Comparison of ENCODE assay signal across 8 cellular contexts in the genomic region with DNA sequence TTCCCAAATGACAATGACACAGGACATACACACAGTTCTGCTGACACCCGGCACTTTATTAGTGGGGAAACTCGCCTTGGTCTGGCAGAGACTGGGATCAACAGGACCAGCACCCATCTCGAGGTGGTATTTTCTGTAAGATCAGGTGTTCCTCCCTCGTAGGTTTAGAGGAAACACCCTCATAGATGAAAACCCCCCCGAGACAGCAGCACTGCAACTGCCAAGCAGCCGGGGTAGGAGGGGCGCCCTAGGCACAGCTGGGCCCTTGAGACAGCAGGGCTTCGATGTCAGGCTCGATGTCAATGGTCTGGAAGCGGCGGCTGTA. TPM values are rescaled to one million over a fixed set of nuclear protein-coding genes. Genes with fewer than 3 reads are reported as not detected.
A peak's percentile ranks its signal among the peaks of the same experiment; 100 is the strongest.
DNase-seq lines count a peak whose midpoint lies in the region; ATAC-seq and TF ChIP-seq lines count a peak whose summit lies in the region.
"Not testable (repeated sequence)": the region's sequence is repeated elsewhere in the genome, so short reads cannot be mapped to it uniquely, and the experiment has no call there.

No MANE protein-coding gene starts in this region.

- H3K4me1 Mint-ChIP-seq in GM23338: peaks cover 24% of the 10 kb centered on the region
- peaks cover 20% of the 10 kb centered on the region for H3K4me1 Mint-ChIP-seq in activated T-helper 1 cell treated with anti-CD3 and anti-CD28 coated beads, Interleukin-12 subunit alpha, Interleukin-12 subunit beta, Interleukin-2, Interleukin-4 antibody, amounts not matched to agents 30 ng/mL and 10 ng/mL and 1 ng/mL, durations not matched to agents 14 hours and 24 hours and 36 hours (ENCODE audit: low read depth)
- peaks cover 14 to 42% (median 32%) of the 10 kb centered on the region in 4 donors for H3K4me1 Mint-ChIP-seq in naive thymus-derived CD8-positive, alpha-beta T cell
- H3K4me1 Mint-ChIP-seq in stimulated activated effector memory CD8-positive, alpha-beta T cell treated with anti-CD3 and anti-CD28 coated beads, Interleukin-12 subunit alpha, Interleukin-12 subunit beta, amount 100 ng/mL, for 72 hours: peaks cover 31% of the 10 kb centered on the region

- H3K9me3 Mint-ChIP-seq in GM23338; activated T-helper 1 cell treated with anti-CD3 and anti-CD28 coated beads, Interleukin-12 subunit alpha, Interleukin-12 subunit beta, Interleukin-2, Interleukin-4 antibody, amounts not matched to agents 30 ng/mL and 10 ng/mL and 1 ng/mL, durations not matched to agents 14 hours and 24 hours and 36 hours; naive thymus-derived CD8-positive, alpha-beta T cell; stimulated activated effector memory CD8-positive, alpha-beta T cell treated with anti-CD3 and anti-CD28 coated beads, Interleukin-12 subunit alpha, Interleukin-12 subunit beta, amount 100 ng/mL, for 72 hours: not testable (repeated sequence)

- H3K27me3 Mint-ChIP-seq in GM23338 (ENCODE audit: insufficient read depth, low read depth, poor library complexity): peaks cover 15% of the 10 kb centered on the region
- not testable (repeated sequence) for H3K27me3 Mint-ChIP-seq in activated T-helper 1 cell treated with anti-CD3 and anti-CD28 coated beads, Interleukin-12 subunit alpha, Interleukin-12 subunit beta, Interleukin-2, Interleukin-4 antibody, amounts not matched to agents 30 ng/mL and 10 ng/mL and 1 ng/mL, durations not matched to agents 14 hours and 24 hours and 36 hours (ENCODE audit: insufficient read depth); naive thymus-derived CD8-positive, alpha-beta T cell

- not testable (repeated sequence) for H4K20me1 ChIP-seq in GM23338 (replicated peaks; ENCODE audit: insufficient read depth); OCI-LY7 (ENCODE audit: insufficient read depth, low read length)

- H3F3A ChIP-seq in GM23338 (replicated peaks; ENCODE audit: low read depth): peaks cover 27% of the 10 kb centered on the region

- peaks cover 22% of the 10 kb centered on the region for H3K36me3 ChIP-seq in ACC112 (ENCODE audit: insufficient read depth, low read length)
- peaks cover 26% of the 10 kb centered on the region for H3K36me3 ChIP-seq in GM23338 (ENCODE audit: insufficient read depth)
- peaks cover 71% of the 10 kb centered on the region for H3K36me3 ChIP-seq in OCI-LY7 (ENCODE audit: insufficient read depth, low read length)
- peaks cover 10% of the 10 kb centered on the region for H3K36me3 ChIP-seq in colonic mucosa
- H3K36me3 ChIP-seq in right atrium auricular region: peaks cover 39% of the 10 kb centered on the region

- H2AFZ ChIP-seq in ACC112 (ENCODE audit: low read length, unreplicated experiment); GM23338; OCI-LY7 (ENCODE audit: low read length): not testable (repeated sequence)

- H3K4me1 ChIP-seq in ACC112 (ENCODE audit: control insufficient read depth, insufficient read depth, low read length, unreplicated experiment): peaks cover 35% of the 10 kb centered on the region
- H3K4me1 ChIP-seq in GM23338 (ENCODE audit: insufficient read depth): peaks cover 14% of the 10 kb centered on the region; the same call in 1 of the 2 replicates
- H3K4me1 ChIP-seq in OCI-LY7 (ENCODE audit: insufficient read depth, low read length, poor library complexity, severe bottlenecking): peaks cover 37% of the 10 kb centered on the region
- H3K4me1 ChIP-seq in colonic mucosa: peaks cover 15% of the 10 kb centered on the region
- peaks cover 0 to 23% of the 10 kb centered on the region in 2 donors for H3K4me1 ChIP-seq in right atrium auricular region

- TF ChIP-seq CTCF in GM23338 (conservative IDR thresholded peaks at IDR 0.05; ENCODE audit: low read depth in 2 of 2); colonic mucosa (IDR thresholded peaks at IDR 0.05); right atrium auricular region (IDR thresholded peaks at IDR 0.05): not testable (repeated sequence)
- TF ChIP-seq CTCF in OCI-LY7 (conservative IDR thresholded peaks at IDR 0.05; ENCODE audit: low read length): 0 out of 2 replicates have a peak, but pooled peaks have one; percentile 11

- H3K9ac ChIP-seq in colonic mucosa (ENCODE audit: low read depth in 2 of 2, low read length in 2 of 2): peak overlapping the region; percentile 89 to 93

- H3K9me3 ChIP-seq in OCI-LY7 (ENCODE audit: low read length); colonic mucosa; right atrium auricular region: not testable (repeated sequence)

- peak overlapping the region; percentile 96; the same call in 1 of the 2 replicates for H3K27ac Mint-ChIP-seq in GM23338
- H3K27ac Mint-ChIP-seq in activated T-helper 1 cell treated with anti-CD3 and anti-CD28 coated beads, Interleukin-12 subunit alpha, Interleukin-12 subunit beta, Interleukin-2, Interleukin-4 antibody, amounts not matched to agents 30 ng/mL and 10 ng/mL and 1 ng/mL, durations not matched to agents 14 hours and 24 hours and 36 hours: peak overlapping the region; percentile 86
- peak overlapping the region; percentile 90 to 99 (median 96) for H3K27ac Mint-ChIP-seq in naive thymus-derived CD8-positive, alpha-beta T cell
- H3K27ac Mint-ChIP-seq in stimulated activated effector memory CD8-positive, alpha-beta T cell treated with anti-CD3 and anti-CD28 coated beads, Interleukin-12 subunit alpha, Interleukin-12 subunit beta, amount 100 ng/mL, for 72 hours: peak overlapping the region; percentile 95

- intact Hi-C loops in OCI-LY7 (cut with micrococcal nuclease; ENCODE audit: unreplicated experiment); colonic mucosa (cut with DNase I): not testable (repeated sequence)
- intact Hi-C loops in activated T-helper 1 cell treated with anti-CD3 and anti-CD28 coated beads, Interleukin-12 subunit alpha, Interleukin-12 subunit beta, Interleukin-2, Interleukin-4 antibody, amounts not matched to agents 30 ng/mL and 10 ng/mL and 1 ng/mL, durations not matched to agents 14 hours and 24 hours and 36 hours (cut with micrococcal nuclease): loop anchor here (5.0 kb wide), 1 partner anchor 265 kb away; the partner anchor contains the start of gene QRICH1

- POLR2A ChIA-PET in OCI-LY7 (lab: Charles Lee): interaction anchor here (0.6 to 2.6 kb wide), 3 partner anchors 10 to 31 kb away, joined by 4 to 17 read pairs (median 9); partner anchors contain the start of gene USP4
- POLR2A ChIA-PET in naive thymus-derived CD8-positive, alpha-beta T cell (lab: Charles Lee): interaction anchor here (0.7 to 4.9 kb wide), 13 partner anchors 9 to 263 kb away, joined by 3 to 69 read pairs (median 4); partner anchors contain the start of genes NICN1, QRICH1, RHOA and TCTA

- H3K27me3 ChIP-seq in ACC112 (ENCODE audit: insufficient read depth, low read length); GM23338 (ENCODE audit: insufficient read depth); colonic mucosa; right atrium auricular region: not testable (repeated sequence)

- H3K9me2 ChIP-seq in GM23338 (ENCODE audit: insufficient read depth); OCI-LY7 (ENCODE audit: insufficient read depth, low read length): not testable (repeated sequence)

- peak; percentile 2; the same call in 2 of the 3 replicates for ATAC-seq in GM23338
- ATAC-seq in naive thymus-derived CD8-positive, alpha-beta T cell: peak; percentile 38 to 68
- ATAC-seq in stimulated activated effector memory CD8-positive, alpha-beta T cell treated with anti-CD3 and anti-CD28 coated beads, Interleukin-12 subunit alpha, Interleukin-12 subunit beta, amount 100 ng/mL, for 72 hours: peak; percentile 2

- not testable (repeated sequence) for BruUV-seq in OCI-LY7 (replicated peaks; lab: Mats Ljungman, UMichigan)

- not testable (repeated sequence) for DNase-seq in GM23338 (ENCODE audit: low spot score); activated T-helper 1 cell treated with anti-CD3 and anti-CD28 coated beads, Interleukin-12 subunit alpha, Interleukin-12 subunit beta, Interleukin-2, Interleukin-4 antibody, amounts not matched to agents 30 ng/mL and 10 ng/mL and 1 ng/mL, durations not matched to agents 14 hours and 24 hours and 36 hours (ENCODE audit: low spot score); colonic mucosa; right atrium auricular region (ENCODE audit: low spot score); stimulated activated effector memory CD8-positive, alpha-beta T cell treated with anti-CD3 and anti-CD28 coated beads, Interleukin-12 subunit alpha, Interleukin-12 subunit beta, amount 100 ng/mL, for 72 hours (ENCODE audit: low spot score in 2 of 2)
- DNase-seq in OCI-LY7 (ENCODE audit: low spot score): peak; percentile 55
- DNase-seq in naive thymus-derived CD8-positive, alpha-beta T cell: peak in 5 of 10 donors; percentile 10 to 68 (median 54)

- CTCF ChIA-PET in OCI-LY7 (lab: Charles Lee; ENCODE audit: unreplicated experiment): not testable (repeated sequence)

- H3K4me3 ChIP-seq in ACC112 (ENCODE audit: low read depth, low read length) (peak overlapping the region; percentile 82), GM23338 (peak overlapping the region; percentile 94), OCI-LY7 (ENCODE audit: low read depth, low read length, poor library complexity, severe bottlenecking) (peak overlapping the region; percentile 68), colonic mucosa (peak overlapping the region; percentile 60), right atrium auricular region (peak overlapping the region; percentile 74 to 91)

- H3K79me2 ChIP-seq in ACC112 (ENCODE audit: control insufficient read depth, insufficient read depth, low read length, unreplicated experiment): peaks cover 14% of the 10 kb centered on the region
- H3K79me2 ChIP-seq in GM23338 (replicated peaks; ENCODE audit: insufficient read depth): peaks cover 17% of the 10 kb centered on the region
- H3K79me2 ChIP-seq in OCI-LY7 (ENCODE audit: insufficient read depth, low read depth, low read length): not testable (repeated sequence)

- peak overlapping the region; percentile 96 for H3K4me3 Mint-ChIP-seq in GM23338
- peak overlapping the region; percentile 94 for H3K4me3 Mint-ChIP-seq in activated T-helper 1 cell treated with anti-CD3 and anti-CD28 coated beads, Interleukin-12 subunit alpha, Interleukin-12 subunit beta, Interleukin-2, Interleukin-4 antibody, amounts not matched to agents 30 ng/mL and 10 ng/mL and 1 ng/mL, durations not matched to agents 14 hours and 24 hours and 36 hours
- H3K4me3 Mint-ChIP-seq in naive thymus-derived CD8-positive, alpha-beta T cell: peak overlapping the region; percentile 87 to 98 (median 95)
- peak overlapping the region; percentile 93 for H3K4me3 Mint-ChIP-seq in stimulated activated effector memory CD8-positive, alpha-beta T cell treated with anti-CD3 and anti-CD28 coated beads, Interleukin-12 subunit alpha, Interleukin-12 subunit beta, amount 100 ng/mL, for 72 hours

- H3K4me2 ChIP-seq in GM23338 (peak overlapping the region; percentile 92), OCI-LY7 (ENCODE audit: low read length) (peak overlapping the region; percentile 73)

- peaks cover 72% of the 10 kb centered on the region for H3K36me3 Mint-ChIP-seq in GM23338 (ENCODE audit: low read depth)
- H3K36me3 Mint-ChIP-seq in activated T-helper 1 cell treated with anti-CD3 and anti-CD28 coated beads, Interleukin-12 subunit alpha, Interleukin-12 subunit beta, Interleukin-2, Interleukin-4 antibody, amounts not matched to agents 30 ng/mL and 10 ng/mL and 1 ng/mL, durations not matched to agents 14 hours and 24 hours and 36 hours (ENCODE audit: low read depth): peaks cover 38% of the 10 kb centered on the region
- peaks cover 0 to 42% (median 17%) of the 10 kb centered on the region in 3 donors for H3K36me3 Mint-ChIP-seq in naive thymus-derived CD8-positive, alpha-beta T cell
- peaks cover 78% of the 10 kb centered on the region for H3K36me3 Mint-ChIP-seq in stimulated activated effector memory CD8-positive, alpha-beta T cell treated with anti-CD3 and anti-CD28 coated beads, Interleukin-12 subunit alpha, Interleukin-12 subunit beta, amount 100 ng/mL, for 72 hours

- peak overlapping the region; percentile 76 for H3K27ac ChIP-seq in ACC112 (ENCODE audit: low read depth, low read length)
- not testable (repeated sequence) for H3K27ac ChIP-seq in GM23338 (ENCODE audit: low read depth)
- peak overlapping the region; percentile 76 for H3K27ac ChIP-seq in OCI-LY7 (ENCODE audit: low read depth, low read length, poor library complexity, severe bottlenecking)
- peak overlapping the region; percentile 95 for H3K27ac ChIP-seq in colonic mucosa
- peak overlapping the region; percentile 87 to 90 for H3K27ac ChIP-seq in right atrium auricular region

RNA-seq across cellular contexts. Expression of gene GPX1, which starts 1.1 kb away (rescaled TPM):
- total RNA-seq in GM23338 (2014; rRNA removed; shearing (Covaris generic)): 228 and 247 TPM in 2 replicates
- 394 and 404 TPM in 2 replicates for polyA plus RNA-seq in GM23338 (2016; fragmentation: Nextera tagmentation; extraction: Ambion mirVana)
- total RNA-seq in OCI-LY7 (2014; rRNA removed; shearing (Covaris generic)): 77.6 and 82.3 TPM in 2 replicates
- total RNA-seq in OCI-LY7 (2022): 119 and 148 TPM in 2 replicates
- total RNA-seq in activated T-helper 1 cell treated with anti-CD3 and anti-CD28 coated beads, Interleukin-12 subunit alpha, Interleukin-12 subunit beta, Interleukin-2, Interleukin-4 antibody, amounts not matched to agents 30 ng/mL and 10 ng/mL and 1 ng/mL, durations not matched to agents 14 hours and 24 hours and 36 hours: 181 and 188 TPM in 2 replicates
- 100 to 1,000 TPM; 131 to 235 TPM for total RNA-seq in colonic mucosa
- total RNA-seq in right atrium auricular region: 100 to 1,000 TPM; 121 to 276 TPM
- 10 to 100 TPM; 73.6 to 83.7 TPM for total RNA-seq in naive thymus-derived CD8-positive, alpha-beta T cell
- 100 to 1,000 TPM; 149 to 249 (median 224) TPM for polyA plus RNA-seq in naive thymus-derived CD8-positive, alpha-beta T cell

RNA-seq across cellular contexts. Expression of gene USP4, which starts 17.2 kb away (rescaled TPM):
- total RNA-seq in GM23338 (2014; rRNA removed; shearing (Covaris generic)): 13.3 and 16.9 TPM in 2 replicates
- polyA plus RNA-seq in GM23338 (2016; fragmentation: Nextera tagmentation; extraction: Ambion mirVana): 20.3 and 27.8 TPM in 2 replicates
- total RNA-seq in OCI-LY7 (2014; rRNA removed; shearing (Covaris generic)): 28.6 and 41.6 TPM in 2 replicates
- total RNA-seq in OCI-LY7 (2022): 74.6 and 80.3 TPM in 2 replicates
- total RNA-seq in activated T-helper 1 cell treated with anti-CD3 and anti-CD28 coated beads, Interleukin-12 subunit alpha, Interleukin-12 subunit beta, Interleukin-2, Interleukin-4 antibody, amounts not matched to agents 30 ng/mL and 10 ng/mL and 1 ng/mL, durations not matched to agents 14 hours and 24 hours and 36 hours: 84.4 and 90.2 TPM in 2 replicates
- 10 to 100 TPM; 40.5 to 43.9 TPM for total RNA-seq in colonic mucosa
- total RNA-seq in right atrium auricular region: 10 to 100 TPM in 1 of 2 donors, 1 to 10 TPM in 1; 9.8 to 13.5 TPM
- total RNA-seq in naive thymus-derived CD8-positive, alpha-beta T cell: 100 to 1,000 TPM; 108 to 118 TPM
- 10 to 100 TPM; 49.6 to 69.1 (median 50.6) TPM for polyA plus RNA-seq in naive thymus-derived CD8-positive, alpha-beta T cell

RNA-seq across cellular contexts. Expression of gene RHOA, which starts 54.7 kb away (rescaled TPM):
- total RNA-seq in GM23338 (2014; rRNA removed; shearing (Covaris generic)): 373 and 421 TPM in 2 replicates
- polyA plus RNA-seq in GM23338 (2016; fragmentation: Nextera tagmentation; extraction: Ambion mirVana): 234 and 248 TPM in 2 replicates
- 218 and 219 TPM in 2 replicates for total RNA-seq in OCI-LY7 (2014; rRNA removed; shearing (Covaris generic))
- 373 and 403 TPM in 2 replicates for total RNA-seq in OCI-LY7 (2022)
- 376 and 381 TPM in 2 replicates for total RNA-seq in activated T-helper 1 cell treated with anti-CD3 and anti-CD28 coated beads, Interleukin-12 subunit alpha, Interleukin-12 subunit beta, Interleukin-2, Interleukin-4 antibody, amounts not matched to agents 30 ng/mL and 10 ng/mL and 1 ng/mL, durations not matched to agents 14 hours and 24 hours and 36 hours
- 100 to 1,000 TPM; 499 to 506 TPM for total RNA-seq in colonic mucosa
- 100 to 1,000 TPM; 292 to 304 TPM for total RNA-seq in right atrium auricular region
- 100 to 1,000 TPM; 235 to 254 TPM for total RNA-seq in naive thymus-derived CD8-positive, alpha-beta T cell
- 100 to 1,000 TPM; 478 to 683 (median 552) TPM for polyA plus RNA-seq in naive thymus-derived CD8-positive, alpha-beta T cell

RNA-seq across cellular contexts. Expression of gene TCTA, which starts 55.1 kb away (rescaled TPM):
- 5.0 and 9.7 TPM in 2 replicates for total RNA-seq in GM23338 (2014; rRNA removed; shearing (Covaris generic))
- 3.9 and 4.0 TPM in 2 replicates for polyA plus RNA-seq in GM23338 (2016; fragmentation: Nextera tagmentation; extraction: Ambion mirVana)
- 15.8 and 17.9 TPM in 2 replicates for total RNA-seq in OCI-LY7 (2014; rRNA removed; shearing (Covaris generic))
- total RNA-seq in OCI-LY7 (2022) (35.3 and 37.7 TPM in 2 replicates), colonic mucosa (10 to 100 TPM; 35.0 to 37.6 TPM), right atrium auricular region (10 to 100 TPM; 13.9 to 23.1 TPM)
- 27.8 and 30.0 TPM in 2 replicates for total RNA-seq in activated T-helper 1 cell treated with anti-CD3 and anti-CD28 coated beads, Interleukin-12 subunit alpha, Interleukin-12 subunit beta, Interleukin-2, Interleukin-4 antibody, amounts not matched to agents 30 ng/mL and 10 ng/mL and 1 ng/mL, durations not matched to agents 14 hours and 24 hours and 36 hours
- total RNA-seq in naive thymus-derived CD8-positive, alpha-beta T cell: 10 to 100 TPM; 34.0 to 34.1 TPM
- polyA plus RNA-seq in naive thymus-derived CD8-positive, alpha-beta T cell: 10 to 100 TPM; 37.6 to 48.8 (median 45.5) TPM

Comparison
In these comparisons a context has a peak if more than half of its experiments do, and no peak if none do; other contexts are left out.
1. ATAC-seq: peak in every context shown above with its lines; median percentile 53 in naive thymus-derived CD8-positive, alpha-beta T cell; 2 in GM23338; 2 in stimulated activated effector memory CD8-positive, alpha-beta T cell treated with anti-CD3 and anti-CD28 coated beads, Interleukin-12 subunit alpha, Interleukin-12 subunit beta, amount 100 ng/mL, for 72 hours.